ENCODE assay signal across 39 cellular contexts in the genomic region with DNA sequence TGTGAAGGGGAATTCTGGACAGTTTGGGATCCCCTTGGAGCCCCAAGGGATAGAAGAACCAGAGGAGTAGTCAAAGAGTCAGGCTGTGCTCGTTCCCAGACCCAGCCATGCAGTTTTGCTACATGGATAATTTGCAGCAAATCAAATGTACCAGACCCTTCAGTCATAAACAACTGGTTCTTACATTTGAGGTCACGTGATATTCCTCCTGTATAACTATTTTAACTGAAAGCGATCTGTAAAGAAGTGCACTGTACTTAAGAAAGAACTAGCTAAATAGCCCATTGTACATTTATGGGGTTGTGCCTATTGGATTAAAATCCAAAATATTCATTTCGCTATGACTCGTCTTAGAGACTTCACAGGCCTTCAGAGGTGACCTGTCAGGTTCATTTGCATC.
"Had no signal": no experiment of that assay in that cellular context is flagged by ENCODE, and none has a peak within 500 bp of the region (broad histone marks: within the 10 kb centered on the region; RNA-seq: fewer than 3 reads in every experiment).

No MANE protein-coding gene starts in this region.

- H3K4me3 Mint-ChIP-seq: activated B cell treated with CpG ODN at 0.5 μM for 24 hours; activated CD4-positive, alpha-beta memory T cell treated with anti-CD3 and anti-CD28 coated beads for 36 hours; activated CD4-positive, alpha-beta T cell treated with anti-CD3 and anti-CD28 coated beads, Interleukin-2, amount 10 ng/mL, durations not matched to agents 24 days and 14 days; activated CD8-positive, alpha-beta T cell treated with anti-CD3 and anti-CD28 coated beads for 36 hours; activated naive CD4-positive, alpha-beta T cell treated with anti-CD3 and anti-CD28 coated beads for 36 hours; activated naive CD8-positive, alpha-beta T cell treated with anti-CD3 and anti-CD28 coated beads for 36 hours; activated T-cell treated with anti-CD3 and anti-CD28 coated beads, Interleukin-2, amount 50 U/mL, for 4 hours; activated T-cell treated with anti-CD3 and anti-CD28 coated beads, Interleukin-2, amount 50 U/mL, for 72 hours; activated T-helper 1 cell treated with anti-CD3 and anti-CD28 coated beads, Interleukin-12 subunit alpha, Interleukin-12 subunit beta, Interleukin-2, Interleukin-4 antibody, amounts not matched to agents 30 ng/mL and 10 ng/mL and 1 ng/mL, durations not matched to agents 14 hours and 24 hours and 36 hours; activated T-helper 17 cell treated with anti-CD3 and anti-CD28 coated beads, Interleukin-2, amount 50 U/mL, for 72 hours; brain; central memory CD8-positive, alpha-beta T cell; T-helper 1 cell treated with Interleukin-12 subunit alpha and Interleukin-12 subunit beta and Interleukin-4 antibody, amounts not matched to agents 30 μg/mL and 1 μg/mL, for 36 hours; T-helper 2 cell treated with Interferon-gamma antibody and Interleukin-4, amounts not matched to agents 5 μg/mL and 100 μg/mL, for 36 hours had no signal

- H3K27ac Mint-ChIP-seq: activated B cell treated with CpG ODN at 0.5 μM for 24 hours; activated CD4-positive, alpha-beta memory T cell treated with anti-CD3 and anti-CD28 coated beads for 36 hours; activated CD4-positive, alpha-beta T cell treated with anti-CD3 and anti-CD28 coated beads, Interleukin-2, amount 10 ng/mL, durations not matched to agents 24 days and 14 days; activated CD8-positive, alpha-beta T cell treated with anti-CD3 and anti-CD28 coated beads for 36 hours; activated naive CD4-positive, alpha-beta T cell treated with anti-CD3 and anti-CD28 coated beads for 36 hours; activated naive CD4-positive, alpha-beta T cell treated with anti-CD3 and anti-CD28 coated beads, Interleukin-2, amount 50 U/mL, for 72 hours; activated naive CD8-positive, alpha-beta T cell treated with anti-CD3 and anti-CD28 coated beads for 36 hours; activated T-cell treated with anti-CD3 and anti-CD28 coated beads, Interleukin-2, amount 50 U/mL, for 72 hours; activated T-helper 1 cell treated with anti-CD3 and anti-CD28 coated beads, Interleukin-12 subunit alpha, Interleukin-12 subunit beta, Interleukin-2, Interleukin-4 antibody, amounts not matched to agents 30 ng/mL and 10 ng/mL and 1 ng/mL, durations not matched to agents 14 hours and 24 hours and 36 hours; activated T-helper 17 cell treated with anti-CD3 and anti-CD28 coated beads, Interleukin-2, amount 50 U/mL, for 72 hours; brain; T-helper 1 cell treated with Interleukin-12 subunit alpha and Interleukin-12 subunit beta and Interleukin-4 antibody, amounts not matched to agents 30 μg/mL and 1 μg/mL, for 36 hours; T-helper 2 cell treated with Interferon-gamma antibody and Interleukin-4, amounts not matched to agents 5 μg/mL and 100 μg/mL, for 36 hours had no signal

- H3K4me1 ChIP-seq: adrenal gland, ascending aorta had no signal

- H3K27me3 ChIP-seq: adrenal gland, ascending aorta, cardiac muscle cell had no signal

- FAIRE-seq: bronchial epithelial cell, TTC549 had no signal

- H3K36me3 ChIP-seq: adrenal gland, ascending aorta, cardiac muscle cell had no signal

- H3K27me3 Mint-ChIP-seq: activated B cell treated with CpG ODN at 0.5 μM for 24 hours; activated CD4-positive, alpha-beta memory T cell treated with anti-CD3 and anti-CD28 coated beads for 36 hours; activated CD4-positive, alpha-beta T cell treated with anti-CD3 and anti-CD28 coated beads, Interleukin-2, amount 10 ng/mL, durations not matched to agents 24 days and 14 days; activated CD8-positive, alpha-beta T cell treated with anti-CD3 and anti-CD28 coated beads for 36 hours; activated naive CD8-positive, alpha-beta T cell treated with anti-CD3 and anti-CD28 coated beads for 36 hours; activated T-helper 17 cell treated with anti-CD3 and anti-CD28 coated beads, Interleukin-2, amount 50 U/mL, for 72 hours; central memory CD8-positive, alpha-beta T cell had no signal

- H3K9me3 ChIP-seq: adrenal gland, ascending aorta had no signal

- H3K4me3 ChIP-seq: adrenal gland, ascending aorta, cardiac muscle cell had no signal

- H3K4me1 Mint-ChIP-seq: activated B cell treated with CpG ODN at 0.5 μM for 24 hours; activated CD4-positive, alpha-beta T cell treated with anti-CD3 and anti-CD28 coated beads, Interleukin-2, amount 10 ng/mL, durations not matched to agents 24 days and 14 days; activated naive CD8-positive, alpha-beta T cell treated with anti-CD3 and anti-CD28 coated beads for 36 hours; activated T-helper 17 cell treated with anti-CD3 and anti-CD28 coated beads, Interleukin-2, amount 50 U/mL, for 72 hours; central memory CD8-positive, alpha-beta T cell had no signal

- H3K9me3 Mint-ChIP-seq: activated CD4-positive, alpha-beta T cell treated with anti-CD3 and anti-CD28 coated beads, Interleukin-2, amount 10 ng/mL, durations not matched to agents 24 days and 14 days; activated CD8-positive, alpha-beta T cell treated with anti-CD3 and anti-CD28 coated beads for 36 hours; activated naive CD4-positive, alpha-beta T cell treated with anti-CD3 and anti-CD28 coated beads for 36 hours; activated naive CD8-positive, alpha-beta T cell treated with anti-CD3 and anti-CD28 coated beads for 36 hours; activated T-cell treated with anti-CD3 and anti-CD28 coated beads, Interleukin-2, amount 50 U/mL, for 72 hours; T-helper 1 cell treated with Interleukin-12 subunit alpha and Interleukin-12 subunit beta and Interleukin-4 antibody, amounts not matched to agents 30 μg/mL and 1 μg/mL, for 36 hours; T-helper 2 cell treated with Interferon-gamma antibody and Interleukin-4, amounts not matched to agents 5 μg/mL and 100 μg/mL, for 36 hours had no signal

- H3K27ac ChIP-seq: adrenal gland, ascending aorta, cardiac muscle cell, VCaP had no signal

- H3K36me3 Mint-ChIP-seq: activated CD4-positive, alpha-beta memory T cell treated with anti-CD3 and anti-CD28 coated beads for 36 hours; activated naive CD4-positive, alpha-beta T cell treated with anti-CD3 and anti-CD28 coated beads, Interleukin-2, amount 50 U/mL, for 72 hours; activated naive CD8-positive, alpha-beta T cell treated with anti-CD3 and anti-CD28 coated beads for 36 hours; brain had no signal

- ATAC-seq: activated CD8-positive, alpha-beta T cell treated with anti-CD3 and anti-CD28 coated beads for 36 hours; activated naive CD4-positive, alpha-beta T cell treated with anti-CD3 and anti-CD28 coated beads, Interleukin-2, amount 50 U/mL, for 72 hours; activated T-cell treated with anti-CD3 and anti-CD28 coated beads, Interleukin-2, amount 50 U/mL, for 4 hours; activated T-cell treated with anti-CD3 and anti-CD28 coated beads, Interleukin-2, amount 50 U/mL, for 72 hours; activated T-helper 17 cell treated with anti-CD3 and anti-CD28 coated beads, Interleukin-2, amount 50 U/mL, for 72 hours had no signal

- DNase-seq: activated B cell treated with CpG ODN at 0.5 μM for 24 hours; activated CD4-positive, alpha-beta memory T cell treated with anti-CD3 and anti-CD28 coated beads for 36 hours; activated CD4-positive, alpha-beta T cell treated with anti-CD3 and anti-CD28 coated beads for 4 hours; activated CD4-positive, alpha-beta T cell treated with anti-CD3 and anti-CD28 coated beads, Interleukin-2, amount 10 ng/mL, durations not matched to agents 24 days and 14 days; activated CD4-positive, alpha-beta T cell treated with anti-CD3 and anti-CD28 coated beads, Interleukin-2, amount 50 U/mL, for 1 hour; activated CD4-positive, alpha-beta T cell treated with anti-CD3 and anti-CD28 coated beads, Interleukin-2, amount 50 U/mL, for 4 hours; activated CD4-positive, CD25-positive, alpha-beta regulatory T cell treated with anti-CD3 and anti-CD28 coated beads, Interleukin-2, amount 50 U/mL, for 72 hours; activated CD8-positive, alpha-beta memory T cell treated with anti-CD3 and anti-CD28 coated beads, Interleukin-2, amount 50 U/mL, for 4 hours; activated CD8-positive, alpha-beta T cell treated with anti-CD3 and anti-CD28 coated beads for 36 hours; activated effector memory CD4-positive, alpha-beta T cell treated with anti-CD3 and anti-CD28 coated beads, Interleukin-2, amount 50 U/mL, for 16 hours; activated gamma-delta T cell treated with Interleukin-2 at 50 U/mL for 16 hours; activated naive CD4-positive, alpha-beta T cell; activated naive CD4-positive, alpha-beta T cell treated with anti-CD3 and anti-CD28 coated beads for 36 hours; activated naive CD4-positive, alpha-beta T cell treated with anti-CD3 and anti-CD28 coated beads, Interleukin-2, amount 50 U/mL, for 16 hours; activated naive CD8-positive, alpha-beta T cell treated with anti-CD3 and anti-CD28 coated beads for 36 hours; activated T-cell treated with anti-CD3 and anti-CD28 coated beads for 4 hours; activated T-cell treated with anti-CD3 and anti-CD28 coated beads, Interleukin-2, amount 50 U/mL, for 1 hour; activated T-cell treated with anti-CD3 and anti-CD28 coated beads, Interleukin-2, amount 50 U/mL, for 4 hours; activated T-cell treated with anti-CD3 and anti-CD28 coated beads, Interleukin-2, amount 50 U/mL, for 72 hours; adrenal gland; amniotic stem cell; anterior cingulate cortex; caudate nucleus; cerebellar nuclear complex; T-helper 1 cell; T-helper 2 cell; T-helper 9 cell had no signal
